In the genomic region with DNA sequence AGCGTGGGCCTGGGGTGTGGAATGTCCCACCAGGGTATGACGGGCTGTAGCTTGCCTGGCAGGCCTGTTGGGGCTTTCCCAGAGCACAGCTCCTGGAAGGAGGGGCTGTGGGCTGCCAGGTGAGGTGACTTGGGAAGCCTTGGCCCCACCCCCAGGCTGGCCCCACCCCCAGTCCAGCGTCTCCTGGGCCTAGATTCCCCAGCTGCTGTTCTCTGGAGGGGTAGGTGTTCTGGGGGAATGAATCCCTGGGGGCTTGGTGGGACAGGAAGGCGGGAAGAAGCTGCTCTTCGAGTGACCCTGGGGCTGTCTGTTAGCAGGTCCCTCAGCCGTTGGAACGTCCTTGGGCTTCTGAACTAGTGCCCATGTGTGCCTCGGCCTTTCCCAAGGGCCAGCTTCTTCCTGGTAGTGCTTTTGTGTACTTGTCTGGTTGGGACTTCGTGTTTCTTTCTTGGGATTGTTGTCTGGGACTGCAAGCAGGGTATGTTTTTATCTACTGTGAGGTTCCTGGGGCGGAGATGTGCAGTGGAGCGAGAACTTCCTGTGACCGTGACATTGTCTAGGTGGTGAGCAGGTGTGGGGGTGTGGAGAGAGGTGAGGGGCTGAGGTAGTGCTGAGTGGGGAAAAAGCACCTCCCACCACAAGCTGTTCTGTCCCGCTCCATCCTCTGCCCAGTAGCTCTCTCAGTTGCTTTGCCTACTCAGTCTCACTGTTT, we compare ENCODE assay signal across 10 cellular contexts. TPM values are rescaled to one million over a fixed set of nuclear protein-coding genes. Genes with fewer than 3 reads are reported as not detected.
DNase-seq lines count a peak whose midpoint lies in the region; ATAC-seq and TF ChIP-seq lines count a peak whose summit lies in the region.
"Had no signal": no experiment of that assay in that cellular context is flagged by ENCODE, and none has a peak within 500 bp of the region (broad histone marks: within the 10 kb centered on the region; RNA-seq: fewer than 3 reads in every experiment).

No MANE protein-coding gene starts in this region.

- H4K20me1 ChIP-seq in DOHH2 (ENCODE audit: control insufficient read depth, insufficient read depth, low read depth, low read length): peaks cover 4% of the 10 kb centered on the region; the same call in 1 of the 2 replicates

- no peaks in the 10 kb centered on the region for H3K36me3 Mint-ChIP-seq in activated T-helper 2 cell treated with anti-CD3 and anti-CD28 coated beads, Interferon-gamma antibody, Interleukin-2, Interleukin-4, amounts not matched to agents 10 μg/mL and 5 μg/mL and 100 μg/mL, durations not matched to agents 14 hours and 24 hours and 36 hours (ENCODE audit: low read depth)

- peaks cover 27% of the 10 kb centered on the region for H3K4me1 Mint-ChIP-seq in activated T-helper 2 cell treated with anti-CD3 and anti-CD28 coated beads, Interferon-gamma antibody, Interleukin-2, Interleukin-4, amounts not matched to agents 10 μg/mL and 5 μg/mL and 100 μg/mL, durations not matched to agents 14 hours and 24 hours and 36 hours (ENCODE audit: low read depth)

- H3K27ac ChIP-seq in DOHH2 (ENCODE audit: low read depth, low read length) (peak overlapping the region; percentile 97), HUES6 (ENCODE audit: low read depth, low read length) (no peak overlapping the region), subcutaneous abdominal adipose tissue (ENCODE audit: low read depth, low read length) (peak overlapping the region; percentile 78)

- intact Hi-C loops in activated T-helper 2 cell treated with anti-CD3 and anti-CD28 coated beads, Interferon-gamma antibody, Interleukin-2, Interleukin-4, amounts not matched to agents 10 μg/mL and 5 μg/mL and 100 μg/mL, durations not matched to agents 14 hours and 24 hours and 36 hours (cut with micrococcal nuclease): no loop called here

- DNase-seq in activated T-helper 2 cell treated with anti-CD3 and anti-CD28 coated beads, Interferon-gamma antibody, Interleukin-2, Interleukin-4, amounts not matched to agents 10 μg/mL and 5 μg/mL and 100 μg/mL, durations not matched to agents 14 hours and 24 hours and 36 hours (ENCODE audit: low spot score): no peak
- DNase-seq in kidney tubule cell (ENCODE audit: low spot score): peak; percentile 86
- DNase-seq in epidermal melanocyte (ENCODE audit: insufficient read length, low spot score): no peak
- DNase-seq in HuH-7.5 (ENCODE audit: low spot score): no peak

- H3K36me3 ChIP-seq in DOHH2 (ENCODE audit: control insufficient read depth, low read length): no peaks in the 10 kb centered on the region
- H3K36me3 ChIP-seq in HUES6 (ENCODE audit: control insufficient read depth, insufficient read depth, low read length): no peaks in the 10 kb centered on the region
- H3K36me3 ChIP-seq in subcutaneous abdominal adipose tissue (ENCODE audit: control insufficient read depth in 5 of 5, insufficient read depth in 5 of 5, low read length in 5 of 5): no peaks in the 10 kb centered on the region

- TF ChIP-seq CTCF in DOHH2 (IDR thresholded peaks at IDR 0.05; ENCODE audit: low read depth, low read length, poor library complexity, severe bottlenecking): no peak

- no peaks in the 10 kb centered on the region for H3K9me3 ChIP-seq in DOHH2 (ENCODE audit: control insufficient read depth, insufficient read depth, low read length)
- no peaks in the 10 kb centered on the region for H3K9me3 ChIP-seq in HUES6 (ENCODE audit: control insufficient read depth, insufficient read depth, low read depth, low read length)
- no peaks in the 10 kb centered on the region for H3K9me3 ChIP-seq in subcutaneous abdominal adipose tissue (ENCODE audit: control insufficient read depth in 5 of 5, low read length in 5 of 5)

- no peaks in the 10 kb centered on the region for H3K9me3 Mint-ChIP-seq in activated T-helper 2 cell treated with anti-CD3 and anti-CD28 coated beads, Interferon-gamma antibody, Interleukin-2, Interleukin-4, amounts not matched to agents 10 μg/mL and 5 μg/mL and 100 μg/mL, durations not matched to agents 14 hours and 24 hours and 36 hours

- ATAC-seq in GM18517 (IDR thresholded peaks at IDR 0.05; ENCODE audit: unreplicated experiment): no peak

- peaks cover 21% of the 10 kb centered on the region for H3K79me2 ChIP-seq in DOHH2 (ENCODE audit: control insufficient read depth, low read length)

- H3K4me3 ChIP-seq in DOHH2 (ENCODE audit: low read length) (peak overlapping the region; percentile 78), HUES6 (ENCODE audit: low read depth, low read length) (peak overlapping the region; percentile 79), subcutaneous abdominal adipose tissue (ENCODE audit: low read depth in 1 of 5, low read length in 5 of 5) (no peak overlapping the region)

- H3K9me2 ChIP-seq in DOHH2 (replicated peaks; ENCODE audit: control insufficient read depth, low read length): no peaks in the 10 kb centered on the region

- H3K4me2 ChIP-seq in DOHH2 (ENCODE audit: low read length): peak overlapping the region; percentile 98

- H3K4me3 Mint-ChIP-seq in activated T-helper 2 cell treated with anti-CD3 and anti-CD28 coated beads, Interferon-gamma antibody, Interleukin-2, Interleukin-4, amounts not matched to agents 10 μg/mL and 5 μg/mL and 100 μg/mL, durations not matched to agents 14 hours and 24 hours and 36 hours (ENCODE audit: low read depth): peak overlapping the region; percentile 79

- H3K27ac Mint-ChIP-seq in activated T-helper 2 cell treated with anti-CD3 and anti-CD28 coated beads, Interferon-gamma antibody, Interleukin-2, Interleukin-4, amounts not matched to agents 10 μg/mL and 5 μg/mL and 100 μg/mL, durations not matched to agents 14 hours and 24 hours and 36 hours: peak overlapping the region; percentile 71

- peaks cover 4% of the 10 kb centered on the region for H3K27me3 Mint-ChIP-seq in activated T-helper 2 cell treated with anti-CD3 and anti-CD28 coated beads, Interferon-gamma antibody, Interleukin-2, Interleukin-4, amounts not matched to agents 10 μg/mL and 5 μg/mL and 100 μg/mL, durations not matched to agents 14 hours and 24 hours and 36 hours (ENCODE audit: low read depth)

- H3F3A ChIP-seq in DOHH2 (ENCODE audit: control insufficient read depth, insufficient read depth): peaks cover 15% of the 10 kb centered on the region

- H3K9ac ChIP-seq in HUES6 (ENCODE audit: low read length) (peak overlapping the region; percentile 85), subcutaneous abdominal adipose tissue (ENCODE audit: low read length in 5 of 5) (peak overlapping the region in 3 of 5 donors; percentile 33 to 67 (median 38))

- no peaks in the 10 kb centered on the region for H3K27me3 ChIP-seq in DOHH2 (ENCODE audit: control insufficient read depth, low read length)
- no peaks in the 10 kb centered on the region for H3K27me3 ChIP-seq in HUES6 (ENCODE audit: control insufficient read depth, insufficient read depth, low read length)
- H3K27me3 ChIP-seq in subcutaneous abdominal adipose tissue (ENCODE audit: control insufficient read depth in 5 of 5, insufficient read depth in 4 of 5, low read length in 5 of 5): no peaks in the 10 kb centered on the region

- H3K4me1 ChIP-seq in DOHH2 (ENCODE audit: control insufficient read depth, low read length) (peaks cover 62% of the 10 kb centered on the region), HUES6 (ENCODE audit: control insufficient read depth, insufficient read depth, low read length) (peaks cover 65% of the 10 kb centered on the region), subcutaneous abdominal adipose tissue (ENCODE audit: control insufficient read depth in 5 of 5, insufficient read depth in 5 of 5, low read length in 5 of 5) (peaks cover 16 to 52% (median 47%) of the 10 kb centered on the region in 5 donors)

RNA-seq across cellular contexts. Expression of gene DDR1, which starts 1.4 kb away (rescaled TPM):
- 11.3 and 13.7 TPM in 2 replicates for total RNA-seq in activated T-helper 2 cell treated with anti-CD3 and anti-CD28 coated beads, Interferon-gamma antibody, Interleukin-2, Interleukin-4, amounts not matched to agents 10 μg/mL and 5 μg/mL and 100 μg/mL, durations not matched to agents 14 hours and 24 hours and 36 hours

RNA-seq across cellular contexts. Expression of gene GTF2H4, which starts 25.1 kb away (rescaled TPM):
- 56.8 and 58.3 TPM in 2 replicates for total RNA-seq in activated T-helper 2 cell treated with anti-CD3 and anti-CD28 coated beads, Interferon-gamma antibody, Interleukin-2, Interleukin-4, amounts not matched to agents 10 μg/mL and 5 μg/mL and 100 μg/mL, durations not matched to agents 14 hours and 24 hours and 36 hours

RNA-seq across cellular contexts. Expression of gene VARS2, which starts 31.1 kb away (rescaled TPM):
- 67.0 and 75.0 TPM in 2 replicates for total RNA-seq in activated T-helper 2 cell treated with anti-CD3 and anti-CD28 coated beads, Interferon-gamma antibody, Interleukin-2, Interleukin-4, amounts not matched to agents 10 μg/mL and 5 μg/mL and 100 μg/mL, durations not matched to agents 14 hours and 24 hours and 36 hours

RNA-seq across cellular contexts. Expression of gene SFTA2, which starts 49.0 kb away (rescaled TPM):
- not detected in 2 replicates for total RNA-seq in activated T-helper 2 cell treated with anti-CD3 and anti-CD28 coated beads, Interferon-gamma antibody, Interleukin-2, Interleukin-4, amounts not matched to agents 10 μg/mL and 5 μg/mL and 100 μg/mL, durations not matched to agents 14 hours and 24 hours and 36 hours
- total RNA-seq: myocyte had no signal

RNA-seq across cellular contexts. Expression of gene MUCL3, which starts 57.9 kb away (rescaled TPM):
- not detected in 2 replicates for total RNA-seq in activated T-helper 2 cell treated with anti-CD3 and anti-CD28 coated beads, Interferon-gamma antibody, Interleukin-2, Interleukin-4, amounts not matched to agents 10 μg/mL and 5 μg/mL and 100 μg/mL, durations not matched to agents 14 hours and 24 hours and 36 hours
- total RNA-seq: myocyte, RPMI7951 had no signal

Comparison
In these comparisons a context has a peak if more than half of its experiments do, and no peak if none do; other contexts are left out.
1. H3K4me3 ChIP-seq: peak in DOHH2 (single experiment) and HUES6 (single experiment); none in subcutaneous abdominal adipose tissue (0 of 5).